In genomic region chr12:96400631-96401060, GRCh38 we compare ENCODE assay signal across 8 cellular contexts. TPM values are rescaled to one million over a fixed set of nuclear protein-coding genes. Genes with fewer than 3 reads are reported as not detected.
A peak's percentile ranks its signal among the peaks of the same experiment; 100 is the strongest.
DNase-seq lines count a peak whose midpoint lies in the region; ATAC-seq and TF ChIP-seq lines count a peak whose summit lies in the region.

No MANE protein-coding gene starts in this region.

- no peaks in the 10 kb centered on the region for H3K9me3 Mint-ChIP-seq in T-helper 1 cell treated with Interleukin-12 subunit alpha and Interleukin-12 subunit beta and Interleukin-4 antibody, amounts not matched to agents 30 μg/mL and 1 μg/mL, for 36 hours
- no peaks in the 10 kb centered on the region for H3K9me3 Mint-ChIP-seq in central memory CD8-positive, alpha-beta T cell

- 0% methylated on average over 3 of the region's 19 CpGs for WGBS in right lobe of liver (ENCODE audit: insufficient coverage, low coverage, low lambda C conversion rate, missing lambda C conversion rate)

- H3K4me1 Mint-ChIP-seq in T-helper 1 cell treated with Interleukin-12 subunit alpha and Interleukin-12 subunit beta and Interleukin-4 antibody, amounts not matched to agents 30 μg/mL and 1 μg/mL, for 36 hours (ENCODE audit: low read depth) = peaks cover 45% of the 10 kb centered on the region
- H3K4me1 Mint-ChIP-seq in central memory CD8-positive, alpha-beta T cell = peaks cover 42% of the 10 kb centered on the region

- intact Hi-C loops in right lobe of liver (cut with DNase I) = no loop called here

- H3K27ac Mint-ChIP-seq in T-helper 1 cell treated with Interleukin-12 subunit alpha and Interleukin-12 subunit beta and Interleukin-4 antibody, amounts not matched to agents 30 μg/mL and 1 μg/mL, for 36 hours = peak overlapping the region; percentile 91
- peak overlapping the region; percentile 95 for H3K27ac Mint-ChIP-seq in central memory CD8-positive, alpha-beta T cell (ENCODE audit: low read depth)

- peak overlapping the region; percentile 85 for H3K4me3 Mint-ChIP-seq in T-helper 1 cell treated with Interleukin-12 subunit alpha and Interleukin-12 subunit beta and Interleukin-4 antibody, amounts not matched to agents 30 μg/mL and 1 μg/mL, for 36 hours
- H3K4me3 Mint-ChIP-seq in central memory CD8-positive, alpha-beta T cell = peak overlapping the region; percentile 89

- H3K27ac ChIP-seq in right lobe of liver = peak overlapping the region; percentile 95 to 98 (median 98)
- peak overlapping the region; percentile 83 for H3K27ac ChIP-seq in temporal lobe (ENCODE audit: low read depth, low read length)

- TF ChIP-seq POLR2A in right lobe of liver (IDR thresholded peaks at IDR 0.05) = no peak

- H3K27me3 ChIP-seq in right lobe of liver = no peaks in the 10 kb centered on the region

- peak overlapping the region; percentile 81 to 86 (median 83) for H3K4me3 ChIP-seq in right lobe of liver

- no peak for TF ChIP-seq CTCF in right lobe of liver (IDR thresholded peaks at IDR 0.05)

- peaks cover 0 to 28% (median 5%) of the 10 kb centered on the region in 4 donors for H3K4me1 ChIP-seq in right lobe of liver

- DNase-seq in T-helper 1 cell = no peak
- peak; percentile 57 for DNase-seq in NCI-H2227 (lab: John Stamatoyannopoulos, UW; ENCODE audit: unreplicated experiment)
- DNase-seq in central memory CD8-positive, alpha-beta T cell (ENCODE audit: low spot score in 2 of 2) = no peak
- DNase-seq in right lobe of liver = no peak
- no peak for DNase-seq in activated CD4-positive, alpha-beta T cell treated with anti-CD3 and anti-CD28 coated beads for 1 hour

- H3K9me3 ChIP-seq in right lobe of liver = no peaks in the 10 kb centered on the region

- ATAC-seq in HG02610 (IDR thresholded peaks at IDR 0.05; ENCODE audit: unreplicated experiment) (peak; percentile 1), right lobe of liver (peak; percentile 7 to 26 (median 18))
- peak; percentile 16 for ATAC-seq in central memory CD8-positive, alpha-beta T cell (replicated peaks; ENCODE audit: extremely low read depth, poor library complexity, severe bottlenecking)

- H3K36me3 ChIP-seq in right lobe of liver = no peaks in the 10 kb centered on the region

- H3K27me3 Mint-ChIP-seq in T-helper 1 cell treated with Interleukin-12 subunit alpha and Interleukin-12 subunit beta and Interleukin-4 antibody, amounts not matched to agents 30 μg/mL and 1 μg/mL, for 36 hours (ENCODE audit: low read depth) = no peaks in the 10 kb centered on the region
- H3K27me3 Mint-ChIP-seq in central memory CD8-positive, alpha-beta T cell = no peaks in the 10 kb centered on the region

- H3K36me3 Mint-ChIP-seq in T-helper 1 cell treated with Interleukin-12 subunit alpha and Interleukin-12 subunit beta and Interleukin-4 antibody, amounts not matched to agents 30 μg/mL and 1 μg/mL, for 36 hours (ENCODE audit: low read depth) = no peaks in the 10 kb centered on the region
- peaks cover 32% of the 10 kb centered on the region for H3K36me3 Mint-ChIP-seq in central memory CD8-positive, alpha-beta T cell (ENCODE audit: insufficient read depth)

RNA-seq across cellular contexts. Expression of gene CDK17, which starts 0.4 kb away (rescaled TPM):
- total RNA-seq in right lobe of liver (10 to 100 TPM in 5 of 6 experiments, 1 to 10 TPM in 1; 8.9 to 16.1 (median 13.7) TPM), temporal lobe (115 TPM)
